Comparison of ENCODE assay signal across 2 cellular contexts in genomic region chr9:135698767-135699166, GRCh38.
TF ChIP-seq lines count a peak whose summit lies in the region.

No MANE protein-coding gene starts in this region.

TF ChIP-seq in HEK293, 187 proteins besides CTCF, POLR2A, EP300 and RAD21:
- TF ChIP-seq ZNF37A (tag by site-specific recombination; IDR thresholded peaks at IDR 0.05) (no peak), ZBTB44 (tag by site-specific recombination; IDR thresholded peaks at IDR 0.05) (no peak), ZNF560 (tag by site-specific recombination; IDR thresholded peaks at IDR 0.05; ENCODE audit: borderline replicate concordance) (no peak), ZNF10 (tag by site-specific recombination; IDR thresholded peaks at IDR 0.05) (no peak), ZNF600 (tag by site-specific recombination; IDR thresholded peaks at IDR 0.05) (0 out of 2 replicates have a peak, but pooled peaks have one; percentile 20), ZNF645 (tag by site-specific recombination; IDR thresholded peaks at IDR 0.05) (no peak), ZNF585B (tag by site-specific recombination; IDR thresholded peaks at IDR 0.05) (no peak)
TF ChIP-seq in HEK293: peak in this region for 1.

TF ChIP-seq in K562, 482 proteins besides CTCF, POLR2A, EP300 and RAD21:
- TF ChIP-seq CUX1 (CRISPR knock-in tag; IDR thresholded peaks at IDR 0.05) = no peak
